ENCODE assay signal across 17 cellular contexts in genomic region chr20:34892671-34893070, GRCh38.
"Had no signal": no experiment of that assay in that cellular context is flagged by ENCODE, and none has a peak within 500 bp of the region (broad histone marks: within the 10 kb centered on the region; RNA-seq: fewer than 3 reads in every experiment).

No MANE protein-coding gene starts in this region.

- H3K27ac ChIP-seq: coronary artery, prostate gland, thyroid gland had no signal

- H3K9me3 Mint-ChIP-seq: nephron had no signal

- DNase-seq: activated gamma-delta T cell treated with Interleukin-2 at 50 U/mL for 16 hours; caudate nucleus; effector memory CD4-positive, alpha-beta T cell; left ventricle myocardium inferior; mesenchymal stem cell; occipital lobe; spleen; stimulated activated CD4-positive, alpha-beta T cell treated with anti-CD3 and anti-CD28 coated beads, Interleukin-1b, Interleukin-23, amount 100 ng/mL, for 48 hours; stomach; thyroid gland had no signal

- H3K4me3 ChIP-seq: adrenal gland, coronary artery, gastroesophageal sphincter, left ventricle myocardium inferior, prostate gland, spleen, stomach, thyroid gland had no signal

- H3K4me3 Mint-ChIP-seq: nephron had no signal

- H3K4me1 Mint-ChIP-seq: nephron had no signal

- H3K27me3 ChIP-seq: adrenal gland, gastroesophageal sphincter, spleen, stomach, thyroid gland had no signal

- H3K9me3 ChIP-seq: adrenal gland, gastroesophageal sphincter, left ventricle myocardium inferior, prostate gland, spleen, stomach, thyroid gland had no signal

- H3K27ac Mint-ChIP-seq: nephron had no signal

- ATAC-seq: activated CD4-positive, CD25-positive, alpha-beta regulatory T cell treated with anti-CD3 and anti-CD28 coated beads, Interleukin-2, amount 50 U/mL, for 24 hours; gastroesophageal sphincter; sciatic nerve had no signal

- H3K4me1 ChIP-seq: prostate gland had no signal

- H3K36me3 ChIP-seq: adrenal gland, gastroesophageal sphincter, left ventricle myocardium inferior, prostate gland, thyroid gland had no signal
